In the genomic region with DNA sequence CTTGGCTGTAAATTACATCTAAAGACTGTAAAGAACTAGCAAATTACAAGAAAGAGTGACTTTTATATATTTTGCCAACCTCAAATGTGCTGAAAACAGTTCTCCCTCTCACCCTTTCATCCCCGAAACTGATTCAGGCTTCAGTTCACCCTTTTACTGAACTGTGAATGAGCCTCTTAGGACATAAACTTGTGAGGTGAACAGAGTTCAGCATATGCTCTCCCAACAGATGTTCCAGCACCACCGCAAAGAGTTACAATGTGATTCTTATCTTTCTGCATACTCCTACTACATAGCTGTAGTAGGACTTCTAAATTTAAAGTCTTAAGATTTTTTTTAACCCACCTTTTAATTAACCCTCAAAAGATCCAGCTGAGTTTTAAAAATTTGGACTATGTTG, we compare ENCODE assay signal across 8 cellular contexts. TPM values are rescaled to one million over a fixed set of nuclear protein-coding genes. Genes with fewer than 3 reads are reported as not detected.
DNase-seq lines count a peak whose midpoint lies in the region; ATAC-seq, FAIRE-seq and TF ChIP-seq lines count a peak whose summit lies in the region.

No MANE protein-coding gene starts in this region.

- POLR2A ChIA-PET in activated CD8-positive, alpha-beta T cell treated with anti-CD3 and anti-CD28 coated beads, Interleukin-2, amount 10 ng/mL, durations not matched to agents 7 days and 5 days (lab: Charles Lee) = interaction anchor here (1.1 to 6.2 kb wide), 6 partner anchors 10 to 100 kb away, joined by 3 to 100 read pairs (median 12); no protein-coding TSS in a partner anchor

- H3K4me1 ChIP-seq in tibial artery = peaks cover 0 to 15% (median 7%) of the 10 kb centered on the region in 4 donors

- H3K36me3 Mint-ChIP-seq in activated naive CD4-positive, alpha-beta T cell treated with anti-CD3 and anti-CD28 coated beads for 36 hours (ENCODE audit: low read depth) = peaks cover 11% of the 10 kb centered on the region
- H3K36me3 Mint-ChIP-seq in activated CD8-positive, alpha-beta T cell treated with anti-CD3 and anti-CD28 coated beads, Interleukin-2, amount 10 ng/mL, durations not matched to agents 7 days and 5 days (ENCODE audit: low read depth) = peaks cover 51% of the 10 kb centered on the region

- peak; percentile 53 for FAIRE-seq in islet of Langerhans (lab: Jason Lieb, UNC)

- no peaks in the 10 kb centered on the region for H3K9me3 Mint-ChIP-seq in activated naive CD4-positive, alpha-beta T cell treated with anti-CD3 and anti-CD28 coated beads for 36 hours
- peaks cover 4% of the 10 kb centered on the region for H3K9me3 Mint-ChIP-seq in activated CD8-positive, alpha-beta T cell treated with anti-CD3 and anti-CD28 coated beads, Interleukin-2, amount 10 ng/mL, durations not matched to agents 7 days and 5 days (ENCODE audit: insufficient read depth)

- peak overlapping the region in 1 of 2 donors; percentile 100 for H3K27ac ChIP-seq in tibial artery

- peak overlapping the region; percentile 90 for H3K4me3 Mint-ChIP-seq in activated naive CD4-positive, alpha-beta T cell treated with anti-CD3 and anti-CD28 coated beads for 36 hours
- H3K4me3 Mint-ChIP-seq in activated CD8-positive, alpha-beta T cell treated with anti-CD3 and anti-CD28 coated beads, Interleukin-2, amount 10 ng/mL, durations not matched to agents 7 days and 5 days = peak overlapping the region; percentile 90

- CTCF ChIA-PET in activated naive CD4-positive, alpha-beta T cell treated with anti-CD3 and anti-CD28 coated beads for 36 hours (lab: Charles Lee) = interaction anchor here (0.7 to 1.7 kb wide), 5 partner anchors 9 to 96 kb away, joined by 3 to 9 read pairs (median 4); no protein-coding TSS in a partner anchor
- CTCF ChIA-PET in activated CD8-positive, alpha-beta T cell treated with anti-CD3 and anti-CD28 coated beads, Interleukin-2, amount 10 ng/mL, durations not matched to agents 7 days and 5 days (lab: Charles Lee) = interaction anchor here (0.8 to 2.6 kb wide), 5 partner anchors 10 to 100 kb away, joined by 6 to 26 read pairs (median 8); no protein-coding TSS in a partner anchor

- peak overlapping the region; percentile 98 for H3K4me3 ChIP-seq in tibial artery

- peak overlapping the region; percentile 74 for H3K27ac Mint-ChIP-seq in activated naive CD4-positive, alpha-beta T cell treated with anti-CD3 and anti-CD28 coated beads for 36 hours
- peak overlapping the region; percentile 91 for H3K27ac Mint-ChIP-seq in activated CD8-positive, alpha-beta T cell treated with anti-CD3 and anti-CD28 coated beads, Interleukin-2, amount 10 ng/mL, durations not matched to agents 7 days and 5 days

- H3K4me1 Mint-ChIP-seq in activated naive CD4-positive, alpha-beta T cell treated with anti-CD3 and anti-CD28 coated beads for 36 hours (ENCODE audit: low read depth) = peaks cover 10% of the 10 kb centered on the region
- peaks cover 22% of the 10 kb centered on the region for H3K4me1 Mint-ChIP-seq in activated CD8-positive, alpha-beta T cell treated with anti-CD3 and anti-CD28 coated beads, Interleukin-2, amount 10 ng/mL, durations not matched to agents 7 days and 5 days (ENCODE audit: low read depth)

- no peaks in the 10 kb centered on the region for H3K9me3 ChIP-seq in tibial artery

- no peaks in the 10 kb centered on the region for H3K27me3 ChIP-seq in tibial artery

- TF ChIP-seq CTCF in tibial artery (IDR thresholded peaks at IDR 0.05) = no peak

- H3K36me3 ChIP-seq in tibial artery = no peaks in the 10 kb centered on the region

- H3K27me3 Mint-ChIP-seq in activated naive CD4-positive, alpha-beta T cell treated with anti-CD3 and anti-CD28 coated beads for 36 hours (ENCODE audit: low read depth) = no peaks in the 10 kb centered on the region
- H3K27me3 Mint-ChIP-seq in activated CD8-positive, alpha-beta T cell treated with anti-CD3 and anti-CD28 coated beads, Interleukin-2, amount 10 ng/mL, durations not matched to agents 7 days and 5 days (ENCODE audit: low read depth) = no peaks in the 10 kb centered on the region

- no peak for ATAC-seq in activated CD8-positive, alpha-beta T cell treated with anti-CD3 and anti-CD28 coated beads, Interleukin-2, amount 10 ng/mL, durations not matched to agents 7 days and 5 days
- no peak for ATAC-seq in HG03565 (IDR thresholded peaks at IDR 0.05; ENCODE audit: unreplicated experiment)

- DNase-seq in activated naive CD4-positive, alpha-beta T cell treated with anti-CD3 and anti-CD28 coated beads for 36 hours = no peak
- no peak for DNase-seq in activated naive CD4-positive, alpha-beta T cell treated with Interleukin-2 at 50 U/mL for 16 hours
- DNase-seq in activated CD8-positive, alpha-beta T cell treated with anti-CD3 and anti-CD28 coated beads, Interleukin-2, amount 10 ng/mL, durations not matched to agents 7 days and 5 days = no peak
- DNase-seq in tibial artery (no peak), islet precursor cell (no peak)
- no peak for DNase-seq in effector CD8-positive, alpha-beta T cell (lab: John Stamatoyannopoulos, UW)

- intact Hi-C loops in activated naive CD4-positive, alpha-beta T cell treated with anti-CD3 and anti-CD28 coated beads for 36 hours (cut with micrococcal nuclease) = loop anchor here (5.0 to 10.0 kb wide), 4 partner anchors 74 to 846 kb away; partner anchors contain the start of gene KDSR
- intact Hi-C loops in tibial artery (cut with DNase I; ENCODE audit: low total_unique reads) = loop anchor here (10.0 kb wide), 3 partner anchors 337 to 903 kb away; partner anchors contain the start of genes PIGN, RELCH and VPS4B

RNA-seq across cellular contexts. Expression of gene ZCCHC2, which starts 1.2 kb away (rescaled TPM):
- total RNA-seq in activated naive CD4-positive, alpha-beta T cell treated with anti-CD3 and anti-CD28 coated beads for 36 hours = 10 to 100 TPM; 22.1 to 23.3 TPM
- 10 to 100 TPM; 45.5 to 46.4 TPM for total RNA-seq in activated CD8-positive, alpha-beta T cell treated with anti-CD3 and anti-CD28 coated beads, Interleukin-2, amount 10 ng/mL, durations not matched to agents 7 days and 5 days
